Comparison of ENCODE assay signal across 8 cellular contexts in the genomic region with DNA sequence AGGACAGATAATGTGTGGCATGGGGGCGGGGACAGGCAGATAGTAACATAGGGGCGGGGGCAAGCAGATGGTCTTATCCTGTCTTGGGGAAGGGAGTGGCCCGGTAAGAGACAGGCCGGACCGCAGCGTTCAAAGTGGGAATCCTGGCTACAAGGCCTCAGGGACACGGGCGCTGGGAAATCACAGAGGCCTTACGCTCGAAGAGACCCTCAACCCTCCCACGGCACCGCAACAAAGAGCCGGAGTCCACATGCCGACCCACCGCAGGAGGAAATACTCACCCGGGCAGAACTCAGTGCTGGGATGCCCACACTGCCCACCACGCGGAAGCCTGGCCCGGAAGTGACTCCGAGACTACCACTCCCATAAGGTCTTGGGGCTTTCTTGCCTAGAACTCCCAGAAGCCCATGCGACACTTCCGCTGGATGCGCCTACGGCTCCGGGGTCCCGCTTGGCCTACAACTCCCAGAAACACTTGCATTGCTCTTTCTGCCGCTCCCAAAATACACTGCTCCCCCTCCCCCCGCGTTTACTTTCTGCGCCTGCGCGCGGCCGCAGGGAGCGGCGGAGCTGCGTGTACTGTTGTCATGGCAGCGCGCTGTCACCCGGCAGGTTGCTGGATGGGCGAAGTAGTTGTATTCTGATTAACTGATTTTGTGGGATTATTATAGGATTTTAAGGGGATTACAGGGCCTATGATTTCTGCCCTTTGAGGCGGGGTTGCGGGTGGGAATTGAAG. TPM values are rescaled to one million over a fixed set of nuclear protein-coding genes. Genes with fewer than 3 reads are reported as not detected.
A peak's percentile ranks its signal among the peaks of the same experiment; 100 is the strongest.
DNase-seq lines count a peak whose midpoint lies in the region; ATAC-seq and TF ChIP-seq lines count a peak whose summit lies in the region.

A gene (minus strand): TSS at position 344 of the 739 bp plus-strand sequence. CDS start 3,840 bp downstream, outside the sequence.

- peak; percentile 98 for DNase-seq in AG04450 (ENCODE audit: low read depth, low spot score)
- peak; percentile 99 for DNase-seq in NCI-H226
- peak; percentile 93 to 98 (median 94) for DNase-seq in activated CD4-positive, CD25-positive, alpha-beta regulatory T cell (lab: John Stamatoyannopoulos, UW)
- peak; percentile 90 to 98 for DNase-seq in central memory CD8-positive, alpha-beta T cell (ENCODE audit: low spot score in 2 of 2)
- DNase-seq in inferior parietal cortex (ENCODE audit: extremely low spot score): peak; percentile 98
- DNase-seq in spleen: peak; percentile 99

- peaks cover 44% of the 10 kb centered on the region for H3K4me1 Mint-ChIP-seq in central memory CD8-positive, alpha-beta T cell

- H3K4me3 ChIP-seq in AG04450 (ENCODE audit: low read depth, low read length) (peak within 1 kb of the TSS; percentile 95), spleen (peak within 1 kb of the TSS; percentile 74 to 96 (median 84))

- peaks cover 10 to 67% (median 21%) of the 10 kb centered on the region in 6 donors for H3K4me1 ChIP-seq in spleen

- CTCF ChIA-PET in AG04450 (lab: Charles Lee): interaction anchor here (0.6 kb wide), 1 partner anchor 13 kb away, joined by 3 read pairs; no protein-coding TSS in a partner anchor

- TF ChIP-seq POLR2A in spleen (IDR thresholded peaks at IDR 0.05): peak in 2 of 3 donors; percentile 15 to 45

- peaks cover 22% of the 10 kb centered on the region for H3K36me3 Mint-ChIP-seq in central memory CD8-positive, alpha-beta T cell (ENCODE audit: insufficient read depth)

- no peaks in the 10 kb centered on the region for H3K9me3 Mint-ChIP-seq in central memory CD8-positive, alpha-beta T cell

- H3K27ac ChIP-seq in AG04450 (ENCODE audit: low read depth, low read length) (peak within 1 kb of the TSS; percentile 70), spleen (peak within 1 kb of the TSS in 7 of 8 donors; percentile 32 to 86 (median 78))

- H3K27me3 Mint-ChIP-seq in central memory CD8-positive, alpha-beta T cell: no peaks in the 10 kb centered on the region

- H3K27me3 ChIP-seq in AG04450 (ENCODE audit: control insufficient read depth, insufficient read depth, low read length) (peaks cover 5% of the 10 kb centered on the region), spleen (replicated peaks in 1 of 7) (no peaks in the 10 kb centered on the region)

- peaks cover 0 to 26% (median 9%) of the 10 kb centered on the region in 6 donors for H3K36me3 ChIP-seq in spleen

- peak; percentile 95 for ATAC-seq in GM18909 (IDR thresholded peaks at IDR 0.05; ENCODE audit: poor library complexity, unreplicated experiment)
- ATAC-seq in HG03175 (IDR thresholded peaks at IDR 0.05; ENCODE audit: unreplicated experiment): peak; percentile 96
- ATAC-seq in central memory CD8-positive, alpha-beta T cell (replicated peaks; ENCODE audit: extremely low read depth, poor library complexity, severe bottlenecking): peak; percentile 100

- peak within 1 kb of the TSS; percentile 90 for H3K4me3 Mint-ChIP-seq in central memory CD8-positive, alpha-beta T cell

- H3K27ac Mint-ChIP-seq in central memory CD8-positive, alpha-beta T cell (ENCODE audit: low read depth): peak within 1 kb of the TSS; percentile 98

- POLR2A ChIA-PET in AG04450 (lab: Yijun Ruan, JAX): no interaction called here

- 0 to 1% (median 0%) methylated on average over 22 to 43 of the region's 43 CpGs for WGBS in spleen, 5 donors

- no peaks in the 10 kb centered on the region for H3K9me3 ChIP-seq in AG04450 (ENCODE audit: control insufficient read depth, insufficient read depth, low read length)
- H3K9me3 ChIP-seq in spleen: no peaks in the 10 kb centered on the region

- TF ChIP-seq CTCF in AG04450 (IDR thresholded peaks at IDR 0.05; ENCODE audit: low read depth, low read length) (no peak; the same call in 1 of the 2 replicates), spleen (IDR thresholded peaks at IDR 0.05 in 8 of 11, conservative IDR thresholded peaks at IDR 0.05 in 3 of 11) (peak in 4 of 11 experiments; percentile 7 to 69 (median 52))

- intact Hi-C loops in spleen (cut with DNase I; ENCODE audit: low total_unique reads): no loop called here

RNA-seq across cellular contexts. Expression of the gene that starts here (rescaled TPM):
- polyA plus RNA-seq in AG04450 (2011; rRNA removed): 1.7 and 2.1 TPM in 2 replicates
- polyA minus RNA-seq in AG04450 (2011; rRNA and poly(A)+ RNA removed): 1.6 and 2.1 TPM in 2 replicates
- total RNA-seq in spleen: 1 to 10 TPM; 4.5 to 8.2 (median 6.5) TPM
- 1 to 10 TPM; 1.1 to 4.0 (median 2.6) TPM for polyA plus RNA-seq in spleen

Comparison
In these comparisons a context has a peak if more than half of its experiments do, and no peak if none do; other contexts are left out.
1. Peak in every context shown above with its lines: DNase-seq, ATAC-seq, H3K4me3 ChIP-seq and H3K27ac ChIP-seq.